Comparison of ENCODE assay signal across 15 cellular contexts in genomic region chr11:14812776-14813175, GRCh38.
"Had no signal": no experiment of that assay in that cellular context is flagged by ENCODE, and none has a peak within 500 bp of the region (broad histone marks: within the 10 kb centered on the region; RNA-seq: fewer than 3 reads in every experiment).

No MANE protein-coding gene starts in this region.

- H3K4me3 ChIP-seq: esophagus muscularis mucosa, lower lobe of right lung, sigmoid colon, spleen, thyroid gland had no signal

- H3K27me3 ChIP-seq: esophagus muscularis mucosa, sigmoid colon, spleen, thyroid gland had no signal

- H3K4me1 ChIP-seq: esophagus muscularis mucosa, lower lobe of right lung, sigmoid colon, spleen, thyroid gland had no signal

- H3K36me3 ChIP-seq: lower lobe of right lung, thyroid gland had no signal

- H3K9me3 ChIP-seq: esophagus muscularis mucosa, lower lobe of right lung, sigmoid colon, spleen, thyroid gland had no signal

- H3K27ac ChIP-seq: esophagus muscularis mucosa, lower lobe of right lung, sigmoid colon, spleen, thyroid gland had no signal

- DNase-seq: activated CD4-positive, alpha-beta T cell treated with anti-CD3 and anti-CD28 coated beads, Interleukin-2, amount 50 U/mL, for 1 hour; activated CD8-positive, alpha-beta memory T cell treated with anti-CD3 and anti-CD28 coated beads for 24 hours; activated CD8-positive, alpha-beta memory T cell treated with anti-CD3 and anti-CD28 coated beads, Interleukin-2, amount 50 U/mL, for 48 hours; activated gamma-delta T cell treated with Interleukin-2 at 50 U/mL for 16 hours; activated naive CD8-positive, alpha-beta T cell treated with anti-CD3 and anti-CD28 coated beads for 36 hours; amniotic stem cell; dermis blood vessel endothelial cell; effector memory CD4-positive, alpha-beta T cell; lower lobe of right lung; sigmoid colon; spleen; stimulated activated naive CD4-positive, alpha-beta T cell; T-helper 9 cell; thyroid gland had no signal
